ENCODE assay signal across 8 cellular contexts in genomic region chr20:44979090-44979621, GRCh38. TPM values are rescaled to one million over a fixed set of nuclear protein-coding genes. Genes with fewer than 3 reads are reported as not detected.
DNase-seq lines count a peak whose midpoint lies in the region; ATAC-seq, FAIRE-seq and TF ChIP-seq lines count a peak whose summit lies in the region.

No MANE protein-coding gene starts in this region.

- peak in 1 of 4 donors; percentile 25 for TF ChIP-seq EP300 in upper lobe of left lung (IDR thresholded peaks at IDR 0.05)

- ATAC-seq in HG02610 (IDR thresholded peaks at IDR 0.05; ENCODE audit: unreplicated experiment) (peak; percentile 85), lung (ENCODE audit: insufficient read depth, low FRiP score) (no peak), upper lobe of left lung (ENCODE audit: low FRiP score in 2 of 2) (peak; percentile 78 to 88)

- 12 to 29% methylated on average over 2 of the region's 2 CpGs for WGBS in lung, 2 donors
- 9 to 39% methylated on average over 2 of the region's 2 CpGs for WGBS in upper lobe of left lung, 2 donors

- peaks cover 95% of the 10 kb centered on the region for H3K36me3 Mint-ChIP-seq in activated T-helper 2 cell treated with anti-CD3 and anti-CD28 coated beads, Interferon-gamma antibody, Interleukin-2, Interleukin-4, amounts not matched to agents 10 μg/mL and 5 μg/mL and 100 μg/mL, durations not matched to agents 14 hours and 24 hours and 36 hours (ENCODE audit: low read depth)

- intact Hi-C loops in activated T-helper 2 cell treated with anti-CD3 and anti-CD28 coated beads, Interferon-gamma antibody, Interleukin-2, Interleukin-4, amounts not matched to agents 10 μg/mL and 5 μg/mL and 100 μg/mL, durations not matched to agents 14 hours and 24 hours and 36 hours (cut with micrococcal nuclease): loop anchor here (1.0 kb wide), 1 partner anchor 10 kb away; no protein-coding TSS in a partner anchor

- peak overlapping the region; percentile 69 for H3K4me3 Mint-ChIP-seq in activated T-helper 2 cell treated with anti-CD3 and anti-CD28 coated beads, Interferon-gamma antibody, Interleukin-2, Interleukin-4, amounts not matched to agents 10 μg/mL and 5 μg/mL and 100 μg/mL, durations not matched to agents 14 hours and 24 hours and 36 hours (ENCODE audit: low read depth)

- H3K4me1 Mint-ChIP-seq in activated T-helper 2 cell treated with anti-CD3 and anti-CD28 coated beads, Interferon-gamma antibody, Interleukin-2, Interleukin-4, amounts not matched to agents 10 μg/mL and 5 μg/mL and 100 μg/mL, durations not matched to agents 14 hours and 24 hours and 36 hours (ENCODE audit: low read depth): peaks cover 67% of the 10 kb centered on the region

- no peaks in the 10 kb centered on the region for H3K27me3 Mint-ChIP-seq in activated T-helper 2 cell treated with anti-CD3 and anti-CD28 coated beads, Interferon-gamma antibody, Interleukin-2, Interleukin-4, amounts not matched to agents 10 μg/mL and 5 μg/mL and 100 μg/mL, durations not matched to agents 14 hours and 24 hours and 36 hours (ENCODE audit: low read depth)

- H3K36me3 ChIP-seq in lung (ENCODE audit: control insufficient read depth in 2 of 2, insufficient read depth in 2 of 2, low read length in 2 of 2) (peaks cover 19 to 20% of the 10 kb centered on the region in 2 donors), upper lobe of left lung (peaks cover 12 to 82% (median 39%) of the 10 kb centered on the region in 4 donors)

- H3K27me3 ChIP-seq in lung (ENCODE audit: control insufficient read depth, insufficient read depth) (no peaks in the 10 kb centered on the region), upper lobe of left lung (no peaks in the 10 kb centered on the region)

- H3K4me1 ChIP-seq in lung (ENCODE audit: control insufficient read depth in 2 of 2, insufficient read depth in 2 of 2, low read length in 2 of 2): no peaks in the 10 kb centered on the region
- peaks cover 10 to 27% (median 19%) of the 10 kb centered on the region in 4 donors for H3K4me1 ChIP-seq in upper lobe of left lung

- peak overlapping the region; percentile 27 for H3K4me3 ChIP-seq in NB4 (ENCODE audit: low read depth, low read length)
- no peak overlapping the region for H3K4me3 ChIP-seq in lung
- H3K4me3 ChIP-seq in upper lobe of left lung: peak overlapping the region in 1 of 4 donors; percentile 7

- H3K9me3 ChIP-seq in lung (ENCODE audit: control insufficient read depth in 2 of 2, insufficient read depth in 1 of 2, low read length in 1 of 2): no peaks in the 10 kb centered on the region
- no peaks in the 10 kb centered on the region for H3K9me3 ChIP-seq in upper lobe of left lung

- TF ChIP-seq CTCF in NB4 (IDR thresholded peaks at IDR 0.05; ENCODE audit: low read depth, low read length): no peak
- no peak for TF ChIP-seq CTCF in lung (IDR thresholded peaks at IDR 0.05; ENCODE audit: control extremely low read depth, extremely low read depth)
- no peak for TF ChIP-seq CTCF in upper lobe of left lung (IDR thresholded peaks at IDR 0.05)

- DNase-seq in GM12892 (ENCODE audit: insufficient read length): no peak
- DNase-seq in NB4 (ENCODE audit: low read depth): peak; percentile 92
- peak; percentile 67 for DNase-seq in activated T-helper 2 cell treated with anti-CD3 and anti-CD28 coated beads, Interferon-gamma antibody, Interleukin-2, Interleukin-4, amounts not matched to agents 10 μg/mL and 5 μg/mL and 100 μg/mL, durations not matched to agents 14 hours and 24 hours and 36 hours (ENCODE audit: low spot score)
- DNase-seq in lung (ENCODE audit: low spot score): peak; percentile 45
- peak in 1 of 2 donors; percentile 72 for DNase-seq in upper lobe of left lung
- no peak for DNase-seq in GM03348 (ENCODE audit: low spot score)
- no peak for DNase-seq in HuH-7 (ENCODE audit: low spot score)

- H3K27ac Mint-ChIP-seq in activated T-helper 2 cell treated with anti-CD3 and anti-CD28 coated beads, Interferon-gamma antibody, Interleukin-2, Interleukin-4, amounts not matched to agents 10 μg/mL and 5 μg/mL and 100 μg/mL, durations not matched to agents 14 hours and 24 hours and 36 hours: peak overlapping the region; percentile 94

- no peaks in the 10 kb centered on the region for H3K9me3 Mint-ChIP-seq in activated T-helper 2 cell treated with anti-CD3 and anti-CD28 coated beads, Interferon-gamma antibody, Interleukin-2, Interleukin-4, amounts not matched to agents 10 μg/mL and 5 μg/mL and 100 μg/mL, durations not matched to agents 14 hours and 24 hours and 36 hours

- TF ChIP-seq POLR2A in GM12892 (IDR thresholded peaks at IDR 0.05; ENCODE audit: low read depth, low read length) (no peak), NB4 (IDR thresholded peaks at IDR 0.05; ENCODE audit: extremely low read depth, insufficient read length) (no peak), upper lobe of left lung (IDR thresholded peaks at IDR 0.05) (peak in 1 of 4 donors; percentile 27)

- H3K27ac ChIP-seq in lung (ENCODE audit: low read depth in 1 of 2, low read length in 1 of 2): peak overlapping the region; percentile 21 to 73
- peak overlapping the region; percentile 65 to 87 (median 76) for H3K27ac ChIP-seq in upper lobe of left lung

- FAIRE-seq in GM12892 (lab: Jason Lieb, UNC): peak; percentile 84

RNA-seq across cellular contexts. Expression of gene STK4, which starts 12.8 kb away (rescaled TPM):
- polyA plus RNA-seq in GM12892 (2012; ENCODE audit: missing spikeins): 49.7 TPM
- total RNA-seq in activated T-helper 2 cell treated with anti-CD3 and anti-CD28 coated beads, Interferon-gamma antibody, Interleukin-2, Interleukin-4, amounts not matched to agents 10 μg/mL and 5 μg/mL and 100 μg/mL, durations not matched to agents 14 hours and 24 hours and 36 hours: 147 and 149 TPM in 2 replicates
- total RNA-seq in lung (10 to 100 TPM; 34.6 to 70.9 TPM), upper lobe of left lung (10 to 100 TPM; 31.0 to 76.1 (median 44.1) TPM)
- 10 to 100 TPM; 11.8 to 21.7 TPM for polyA plus RNA-seq in lung

RNA-seq across cellular contexts. Expression of gene TOMM34, which starts 19.0 kb away (rescaled TPM):
- polyA plus RNA-seq in GM12892 (2012; ENCODE audit: missing spikeins): 26.7 TPM
- 59.5 and 62.1 TPM in 2 replicates for total RNA-seq in activated T-helper 2 cell treated with anti-CD3 and anti-CD28 coated beads, Interferon-gamma antibody, Interleukin-2, Interleukin-4, amounts not matched to agents 10 μg/mL and 5 μg/mL and 100 μg/mL, durations not matched to agents 14 hours and 24 hours and 36 hours
- total RNA-seq in lung (10 to 100 TPM in 1 of 2 donors, 1 to 10 TPM in 1; 9.8 to 18.2 TPM), upper lobe of left lung (10 to 100 TPM in 5 of 6 donors, 1 to 10 TPM in 1; 6.2 to 26.1 (median 13.5) TPM)
- polyA plus RNA-seq in lung: 10 to 100 TPM; 16.1 to 24.7 TPM

Comparison
In these comparisons a context has a peak if more than half of its experiments do, and no peak if none do; other contexts are left out.
1. DNase-seq: peak in NB4 (single experiment), activated T-helper 2 cell treated with anti-CD3 and anti-CD28 coated beads, Interferon-gamma antibody, Interleukin-2, Interleukin-4, amounts not matched to agents 10 μg/mL and 5 μg/mL and 100 μg/mL, durations not matched to agents 14 hours and 24 hours and 36 hours (single experiment) and lung (single experiment); none in GM12892 (single experiment), GM03348 (single experiment) and HuH-7 (single experiment).